In the genomic region with DNA sequence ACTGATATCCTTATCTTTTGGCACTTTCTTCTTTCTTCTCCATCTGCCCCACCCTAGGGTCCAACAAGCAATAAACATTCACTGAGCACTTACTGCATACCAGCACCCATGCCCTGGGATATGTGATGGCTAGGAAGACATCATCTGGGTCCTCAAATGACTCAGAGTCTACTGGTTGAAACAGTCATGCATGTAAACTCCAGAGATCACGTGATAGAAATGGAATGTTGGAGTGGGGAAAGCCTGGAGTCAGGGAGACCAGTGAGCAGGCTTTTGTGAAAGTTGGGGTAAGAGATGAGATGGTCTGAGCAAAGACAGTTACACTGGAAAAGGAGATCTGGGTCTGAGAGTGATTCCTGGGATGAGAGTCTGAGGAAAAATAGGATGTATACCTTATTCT, we compare ENCODE assay signal across 27 cellular contexts.
DNase-seq lines count a peak whose midpoint lies in the region; ATAC-seq and TF ChIP-seq lines count a peak whose summit lies in the region.
"Had no signal": no experiment of that assay in that cellular context is flagged by ENCODE, and none has a peak within 500 bp of the region (broad histone marks: within the 10 kb centered on the region; RNA-seq: fewer than 3 reads in every experiment).

No MANE protein-coding gene starts in this region.

- POLR2A ChIA-PET in IMR-90 (lab: Charles Lee; ENCODE audit: unreplicated experiment) = no interaction called here

- H3K9me3 ChIP-seq in IMR-90 (ENCODE audit: control insufficient read depth, insufficient read depth, low read length) = no peaks in the 10 kb centered on the region
- no peaks in the 10 kb centered on the region for H3K9me3 ChIP-seq in Karpas-422 (ENCODE audit: low read length)
- H3K9me3 ChIP-seq: gastrocnemius medialis, lower lobe of right lung had no signal

- H3K9me1 ChIP-seq in IMR-90 (ENCODE audit: insufficient read depth, low read length) = no peaks in the 10 kb centered on the region

- TF ChIP-seq RAD21 in IMR-90 (IDR thresholded peaks at IDR 0.05; ENCODE audit: low read length) = no peak

- no peak overlapping the region for H2AK9ac ChIP-seq in IMR-90 (replicated peaks; ENCODE audit: low read depth, low read length, poor library complexity)

- H3K56ac ChIP-seq in IMR-90 (ENCODE audit: extremely low read depth, insufficient read depth, low read length) = no peak overlapping the region

- H3K27ac ChIP-seq in IMR-90 (ENCODE audit: insufficient read depth, low read length) = no peak overlapping the region
- H3K27ac ChIP-seq in brain microvascular endothelial cell = no peak overlapping the region
- no peak overlapping the region for H3K27ac ChIP-seq in Karpas-422 (ENCODE audit: low read length)
- H3K27ac ChIP-seq: gastrocnemius medialis, lower lobe of right lung, sigmoid colon had no signal

- no peak overlapping the region for H2BK5ac ChIP-seq in IMR-90 (ENCODE audit: low read depth, low read length, poor library complexity, severe bottlenecking)

- H2BK120ac ChIP-seq in IMR-90 (ENCODE audit: low read depth, low read length) = no peak overlapping the region

- dilution Hi-C loops in IMR-90 (cut with HindIII; ENCODE audit: low sequenced_read_pairs, unreplicated experiment) = no loop called here

- no peak overlapping the region for H2AFZ ChIP-seq in IMR-90 (replicated peaks; ENCODE audit: low read length, poor library complexity)
- H2AFZ ChIP-seq in Karpas-422 (ENCODE audit: low read length) = no peak overlapping the region

- H3K4me1 ChIP-seq in IMR-90 (ENCODE audit: control insufficient read depth, insufficient read depth, low read length) (no peaks in the 10 kb centered on the region), Karpas-422 (ENCODE audit: low read length) (no peaks in the 10 kb centered on the region)
- H3K4me1 ChIP-seq: gastrocnemius medialis, lower lobe of right lung, sigmoid colon had no signal

- H3K9me3 Mint-ChIP-seq in activated T-helper 1 cell treated with anti-CD3 and anti-CD28 coated beads, Interleukin-12 subunit alpha, Interleukin-12 subunit beta, Interleukin-2, Interleukin-4 antibody, amounts not matched to agents 30 ng/mL and 10 ng/mL and 1 ng/mL, durations not matched to agents 14 hours and 24 hours and 36 hours = peaks cover 6% of the 10 kb centered on the region

- CTCF ChIA-PET in IMR-90 (lab: Yijun Ruan, JAX) = no interaction called here

- no peak overlapping the region for H3K4ac ChIP-seq in IMR-90 (ENCODE audit: low read depth, low read length)

- no peak overlapping the region for H3K14ac ChIP-seq in IMR-90 (replicated peaks; ENCODE audit: low read depth, low read length)

- no peaks in the 10 kb centered on the region for H3K27me3 ChIP-seq in IMR-90 (ENCODE audit: control insufficient read depth, insufficient read depth, low read length)
- no peaks in the 10 kb centered on the region for H3K27me3 ChIP-seq in brain microvascular endothelial cell (replicated peaks)
- H3K27me3 ChIP-seq in Karpas-422 (ENCODE audit: low read length) = no peaks in the 10 kb centered on the region
- H3K27me3 ChIP-seq: gastrocnemius medialis, sigmoid colon had no signal

- no peak overlapping the region for H3K23ac ChIP-seq in IMR-90 (ENCODE audit: low read depth, low read length)

- WGBS in IMR-90 (ENCODE audit: extremely low coverage in 2 of 2, insufficient read length in 1 of 2), 2 experiments = 60% methylated on average over 1 of the region's 1 CpG; no CpG with 5 or more reads in 1 of the 2 experiments

- H3K36me3 Mint-ChIP-seq in activated T-helper 1 cell treated with anti-CD3 and anti-CD28 coated beads, Interleukin-12 subunit alpha, Interleukin-12 subunit beta, Interleukin-2, Interleukin-4 antibody, amounts not matched to agents 30 ng/mL and 10 ng/mL and 1 ng/mL, durations not matched to agents 14 hours and 24 hours and 36 hours (ENCODE audit: low read depth) = no peaks in the 10 kb centered on the region
- H3K36me3 Mint-ChIP-seq: brain had no signal

- no peak overlapping the region for H4K5ac ChIP-seq in IMR-90 (ENCODE audit: low read depth, low read length)

- in situ Hi-C loops in IMR-90 (cut with MboI; ENCODE audit: low sequenced_read_pairs) = no loop called here
- in situ Hi-C loops in brain microvascular endothelial cell (cut with HindIII; ENCODE audit: low pct_ligation_motif_present, low sequenced_read_pairs) = no loop called here

- no peak overlapping the region for H3K27ac Mint-ChIP-seq in activated T-helper 1 cell treated with anti-CD3 and anti-CD28 coated beads, Interleukin-12 subunit alpha, Interleukin-12 subunit beta, Interleukin-2, Interleukin-4 antibody, amounts not matched to agents 30 ng/mL and 10 ng/mL and 1 ng/mL, durations not matched to agents 14 hours and 24 hours and 36 hours
- H3K27ac Mint-ChIP-seq: activated CD8-positive, alpha-beta T cell treated with anti-CD3 and anti-CD28 coated beads, Interleukin-2, amount 10 ng/mL, durations not matched to agents 7 days and 5 days; brain; CD4-positive, alpha-beta T cell; stimulated activated naive CD8-positive, alpha-beta T cell treated with anti-CD3 and anti-CD28 coated beads, Interleukin-15, Interleukin-2, amounts not matched to agents 100 ng/mL and 50 ng/mL, for 24 hours had no signal

- no peak overlapping the region for H2BK20ac ChIP-seq in IMR-90 (ENCODE audit: low read depth, low read length)

- no peak overlapping the region for H2AK5ac ChIP-seq in IMR-90 (ENCODE audit: low read depth, low read length)

- no peak overlapping the region for H3K4me3 Mint-ChIP-seq in activated T-helper 1 cell treated with anti-CD3 and anti-CD28 coated beads, Interleukin-12 subunit alpha, Interleukin-12 subunit beta, Interleukin-2, Interleukin-4 antibody, amounts not matched to agents 30 ng/mL and 10 ng/mL and 1 ng/mL, durations not matched to agents 14 hours and 24 hours and 36 hours
- H3K4me3 Mint-ChIP-seq: activated CD8-positive, alpha-beta T cell treated with anti-CD3 and anti-CD28 coated beads, Interleukin-2, amount 10 ng/mL, durations not matched to agents 7 days and 5 days; brain; CD4-positive, alpha-beta T cell; stimulated activated naive CD8-positive, alpha-beta T cell treated with anti-CD3 and anti-CD28 coated beads, Interleukin-15, Interleukin-2, amounts not matched to agents 100 ng/mL and 50 ng/mL, for 24 hours had no signal

- H3K36me3 ChIP-seq in IMR-90 (ENCODE audit: control insufficient read depth, insufficient read depth, low read length) = no peaks in the 10 kb centered on the region
- H3K36me3 ChIP-seq in brain microvascular endothelial cell (replicated peaks) = no peaks in the 10 kb centered on the region
- H3K36me3 ChIP-seq in Karpas-422 (ENCODE audit: insufficient read depth, low read length) = no peaks in the 10 kb centered on the region
- H3K36me3 ChIP-seq: gastrocnemius medialis, lower lobe of right lung, sigmoid colon had no signal

- H3K27me3 Mint-ChIP-seq in activated T-helper 1 cell treated with anti-CD3 and anti-CD28 coated beads, Interleukin-12 subunit alpha, Interleukin-12 subunit beta, Interleukin-2, Interleukin-4 antibody, amounts not matched to agents 30 ng/mL and 10 ng/mL and 1 ng/mL, durations not matched to agents 14 hours and 24 hours and 36 hours (ENCODE audit: insufficient read depth) = no peaks in the 10 kb centered on the region
- H3K27me3 Mint-ChIP-seq: brain; CD4-positive, alpha-beta T cell; stimulated activated naive CD8-positive, alpha-beta T cell treated with anti-CD3 and anti-CD28 coated beads, Interleukin-15, Interleukin-2, amounts not matched to agents 100 ng/mL and 50 ng/mL, for 24 hours had no signal

- DNase-seq in EL (peak; percentile 84), IMR-90 (peak; percentile 25), brain microvascular endothelial cell (peak; percentile 31), kidney tubule cell (ENCODE audit: low spot score) (peak; percentile 83), Karpas-422 (no peak), NCI-H446 treated with DMSO at 0.1 percent for 48 hours (lab: John Stamatoyannopoulos, UW) (no peak), AML-193 (lab: John Stamatoyannopoulos, UW) (no peak)
- DNase-seq in activated T-helper 1 cell treated with anti-CD3 and anti-CD28 coated beads, Interleukin-12 subunit alpha, Interleukin-12 subunit beta, Interleukin-2, Interleukin-4 antibody, amounts not matched to agents 30 ng/mL and 10 ng/mL and 1 ng/mL, durations not matched to agents 14 hours and 24 hours and 36 hours (ENCODE audit: low spot score) = no peak
- DNase-seq: activated CD8-positive, alpha-beta T cell treated with anti-CD3 and anti-CD28 coated beads, Interleukin-2, amount 10 ng/mL, durations not matched to agents 7 days and 5 days; activated effector memory CD4-positive, alpha-beta T cell treated with anti-CD3 and anti-CD28 coated beads, Interleukin-2, amount 50 U/mL, for 16 hours; activated T-cell treated with anti-CD3 and anti-CD28 coated beads for 4 hours; CD4-positive, alpha-beta T cell; effector CD8-positive, alpha-beta T cell; gastrocnemius medialis; Kasumi-1; lower lobe of right lung; NCI-H1092 treated with DMSO at 0.1 percent for 48 hours; NCI-H2029; NCI-H2227 treated with DMSO at 0.1 percent for 48 hours; NCI-H82; posterior cingulate gyrus; SHP77 treated with DMSO at 0.1 percent for 48 hours; sigmoid colon; SW 1271 had no signal

- H3K4me1 Mint-ChIP-seq in activated T-helper 1 cell treated with anti-CD3 and anti-CD28 coated beads, Interleukin-12 subunit alpha, Interleukin-12 subunit beta, Interleukin-2, Interleukin-4 antibody, amounts not matched to agents 30 ng/mL and 10 ng/mL and 1 ng/mL, durations not matched to agents 14 hours and 24 hours and 36 hours (ENCODE audit: low read depth) = no peaks in the 10 kb centered on the region

- no peak overlapping the region for H2BK15ac ChIP-seq in IMR-90 (ENCODE audit: low read depth, low read length)

- BruUV-seq in IMR-90 (replicated peaks; lab: Mats Ljungman, UMichigan) = no TSS peak

- H3K79me1 ChIP-seq in IMR-90 (ENCODE audit: low read depth in 1 of 2, low read length in 2 of 2) = no peaks in the 10 kb centered on the region

- no peak overlapping the region for H3K18ac ChIP-seq in IMR-90 (ENCODE audit: low read depth, low read length)

- TF ChIP-seq CTCF in IMR-90 (conservative IDR thresholded peaks at IDR 0.05; ENCODE audit: low read depth, low read length) (no peak), brain microvascular endothelial cell (IDR thresholded peaks at IDR 0.05; ENCODE audit: low read depth, low read length, missing control alignments) (no peak)

- no peak for ATAC-seq in IMR-90 (ENCODE audit: low read depth)
- ATAC-seq: activated CD8-positive, alpha-beta T cell treated with anti-CD3 and anti-CD28 coated beads, Interleukin-2, amount 10 ng/mL, durations not matched to agents 7 days and 5 days; esophagus mucosa; gastrocnemius medialis; lower lobe of right lung had no signal

- no peak overlapping the region for H3K4me3 ChIP-seq in IMR-90 (ENCODE audit: insufficient read depth, low read depth, low read length)
- no peak overlapping the region for H3K4me3 ChIP-seq in brain microvascular endothelial cell (ENCODE audit: low read depth, low read length)
- H3K4me3 ChIP-seq in Karpas-422 (ENCODE audit: low read length) = no peak overlapping the region
- H3K4me3 ChIP-seq: gastrocnemius medialis, lower lobe of right lung, sigmoid colon had no signal

- intact Hi-C loops in IMR-90 (cut with micrococcal nuclease) = no loop called here
- intact Hi-C loops in activated T-helper 1 cell treated with anti-CD3 and anti-CD28 coated beads, Interleukin-12 subunit alpha, Interleukin-12 subunit beta, Interleukin-2, Interleukin-4 antibody, amounts not matched to agents 30 ng/mL and 10 ng/mL and 1 ng/mL, durations not matched to agents 14 hours and 24 hours and 36 hours (cut with micrococcal nuclease) = no loop called here

- no peak overlapping the region for H4K91ac ChIP-seq in IMR-90 (ENCODE audit: insufficient read depth, low read depth, low read length)

- no peaks in the 10 kb centered on the region for H3K9me2 ChIP-seq in Karpas-422 (replicated peaks; ENCODE audit: insufficient read depth, low read length)

- H3K4me2 ChIP-seq in IMR-90 (ENCODE audit: low read depth, low read length) = no peak overlapping the region
- no peak overlapping the region for H3K4me2 ChIP-seq in Karpas-422 (ENCODE audit: low read depth, low read length, poor library complexity, severe bottlenecking)

- H4K20me1 ChIP-seq in IMR-90 (ENCODE audit: insufficient read depth, low read length) = no peaks in the 10 kb centered on the region
- no peaks in the 10 kb centered on the region for H4K20me1 ChIP-seq in Karpas-422 (ENCODE audit: insufficient read depth, low read depth, low read length)

- H4K8ac ChIP-seq in IMR-90 (ENCODE audit: low read depth in 2 of 2, low read length in 2 of 2) = no peak overlapping the region

- no peak overlapping the region for H3K9ac ChIP-seq in IMR-90 (ENCODE audit: low read depth, low read length)
- no peak overlapping the region for H3K9ac ChIP-seq in Karpas-422 (ENCODE audit: low read length)

- no peaks in the 10 kb centered on the region for H3K79me2 ChIP-seq in Karpas-422 (ENCODE audit: low read length)

- no peak for TF ChIP-seq POLR2A in IMR-90 (IDR thresholded peaks at IDR 0.05; ENCODE audit: low read depth, low read length)

Comparison
In these comparisons a context has a peak if more than half of its experiments do, and no peak if none do; other contexts are left out.
1. DNase-seq: peak in EL (single experiment), IMR-90 (single experiment), brain microvascular endothelial cell (single experiment) and kidney tubule cell (single experiment); none in Karpas-422 (single experiment), activated T-helper 1 cell treated with anti-CD3 and anti-CD28 coated beads, Interleukin-12 subunit alpha, Interleukin-12 subunit beta, Interleukin-2, Interleukin-4 antibody, amounts not matched to agents 30 ng/mL and 10 ng/mL and 1 ng/mL, durations not matched to agents 14 hours and 24 hours and 36 hours (single experiment), NCI-H446 treated with DMSO at 0.1 percent for 48 hours (single experiment) and AML-193 (0 of 2).